ENCODE assay signal across 9 cellular contexts in genomic region chr1:173865468-173866164, GRCh38. TPM values are rescaled to one million over a fixed set of nuclear protein-coding genes. Genes with fewer than 3 reads are reported as not detected.
DNase-seq lines count a peak whose midpoint lies in the region; ATAC-seq and TF ChIP-seq lines count a peak whose summit lies in the region.
"Had no signal": no experiment of that assay in that cellular context is flagged by ENCODE, and none has a peak within 500 bp of the region (broad histone marks: within the 10 kb centered on the region; RNA-seq: fewer than 3 reads in every experiment).

No MANE protein-coding gene starts in this region.

- intact Hi-C loops in left ventricle myocardium inferior (cut with micrococcal nuclease): no loop called here
- intact Hi-C loops in heart right ventricle (cut with DNase I): loop anchor here in 3 of 10 donors (2.0 to 10.0 kb wide), 4 partner anchors 38 to 289 kb away; partner anchors contain the start of genes RC3H1 (in 2 of the 3), CENPL (in 1 of the 3), DARS2 (in 1 of the 3) and RABGAP1L (in 1 of the 3)

- TF ChIP-seq CTCF in left ventricle myocardium inferior (IDR thresholded peaks at IDR 0.05; ENCODE audit: borderline replicate concordance): no peak
- no peak for TF ChIP-seq CTCF in heart right ventricle (IDR thresholded peaks at IDR 0.05)
- no peak for TF ChIP-seq CTCF in type B pancreatic cell (conservative IDR thresholded peaks at IDR 0.05)

- H3K27ac ChIP-seq in left ventricle myocardium inferior (replicated peaks): peak overlapping the region; percentile 99
- peak overlapping the region in 3 of 10 donors; percentile 1 to 98 (median 33) for H3K27ac ChIP-seq in heart right ventricle

- H3K27me3 ChIP-seq in left ventricle myocardium inferior (ENCODE audit: low read depth): no peaks in the 10 kb centered on the region
- no peaks in the 10 kb centered on the region for H3K27me3 ChIP-seq in heart right ventricle

- POLR2A ChIA-PET in activated CD4-positive, alpha-beta memory T cell treated with anti-CD3 and anti-CD28 coated beads, Interleukin-2, amount 10 ng/mL, durations not matched to agents 7 days and 5 days (lab: Charles Lee): interaction anchor here (0.7 to 6.1 kb wide), 11 partner anchors 11 to 436 kb away, joined by 3 to 139 read pairs (median 5); partner anchors contain the start of genes CENPL, DARS2, KLHL20 and RC3H1

- ATAC-seq in heart right ventricle: no peak
- ATAC-seq in HG02970 (IDR thresholded peaks at IDR 0.05; ENCODE audit: low FRiP score, unreplicated experiment): no peak

- H3K4me3 ChIP-seq in left ventricle myocardium inferior (peak overlapping the region; percentile 95), heart right ventricle (peak overlapping the region in 3 of 10 donors; percentile 76 to 87 (median 81)), iPS-11a (ENCODE audit: low read depth, low read length) (peak overlapping the region; percentile 99)

- H3K36me3 ChIP-seq in left ventricle myocardium inferior (peaks cover 57% of the 10 kb centered on the region), heart right ventricle (peaks cover 0 to 71% (median 45%) of the 10 kb centered on the region in 9 donors)

- H3K4me1 ChIP-seq in left ventricle myocardium inferior (peaks cover 62% of the 10 kb centered on the region), heart right ventricle (peaks cover 4 to 53% (median 45%) of the 10 kb centered on the region in 9 donors)

- peak overlapping the region; percentile 97 for H3K27ac Mint-ChIP-seq in activated CD4-positive, alpha-beta memory T cell treated with anti-CD3 and anti-CD28 coated beads, Interleukin-2, amount 10 ng/mL, durations not matched to agents 7 days and 5 days
- peak overlapping the region; percentile 99 for H3K27ac Mint-ChIP-seq in type B pancreatic cell

- no peaks in the 10 kb centered on the region for H3K9me3 ChIP-seq in left ventricle myocardium inferior (replicated peaks)
- H3K9me3 ChIP-seq in heart right ventricle: no peaks in the 10 kb centered on the region

- H3K4me3 Mint-ChIP-seq in activated CD4-positive, alpha-beta memory T cell treated with anti-CD3 and anti-CD28 coated beads, Interleukin-2, amount 10 ng/mL, durations not matched to agents 7 days and 5 days: peak overlapping the region; percentile 92
- peak overlapping the region; percentile 100 for H3K4me3 Mint-ChIP-seq in type B pancreatic cell

- H3K9me3 Mint-ChIP-seq in activated CD4-positive, alpha-beta memory T cell treated with anti-CD3 and anti-CD28 coated beads, Interleukin-2, amount 10 ng/mL, durations not matched to agents 7 days and 5 days: no peaks in the 10 kb centered on the region
- no peaks in the 10 kb centered on the region for H3K9me3 Mint-ChIP-seq in type B pancreatic cell

- 37 to 48% methylated on average over 4 of the region's 4 CpGs for WGBS in heart right ventricle, 2 donors

- H3K36me3 Mint-ChIP-seq in activated CD4-positive, alpha-beta memory T cell treated with anti-CD3 and anti-CD28 coated beads, Interleukin-2, amount 10 ng/mL, durations not matched to agents 7 days and 5 days (ENCODE audit: low read depth): peaks cover 67% of the 10 kb centered on the region
- peaks cover 44% of the 10 kb centered on the region for H3K36me3 Mint-ChIP-seq in type B pancreatic cell

- no peaks in the 10 kb centered on the region for H3K27me3 Mint-ChIP-seq in activated CD4-positive, alpha-beta memory T cell treated with anti-CD3 and anti-CD28 coated beads, Interleukin-2, amount 10 ng/mL, durations not matched to agents 7 days and 5 days
- peaks cover 4% of the 10 kb centered on the region for H3K27me3 Mint-ChIP-seq in type B pancreatic cell

- peaks cover 64% of the 10 kb centered on the region for H3K4me1 Mint-ChIP-seq in activated CD4-positive, alpha-beta memory T cell treated with anti-CD3 and anti-CD28 coated beads, Interleukin-2, amount 10 ng/mL, durations not matched to agents 7 days and 5 days
- peaks cover 22% of the 10 kb centered on the region for H3K4me1 Mint-ChIP-seq in type B pancreatic cell (ENCODE audit: unreplicated experiment)

- DNase-seq in left ventricle myocardium inferior (no peak), heart right ventricle (no peak), type B pancreatic cell (ENCODE audit: extremely low spot score, unreplicated experiment) (no peak), Ammon's horn (ENCODE audit: low spot score) (no peak), NCI-H2196 (lab: John Stamatoyannopoulos, UW; ENCODE audit: unreplicated experiment) (no peak)
- no peak for DNase-seq in activated CD4-positive, alpha-beta memory T cell treated with anti-CD3 and anti-CD28 coated beads, Interleukin-2, amount 10 ng/mL, durations not matched to agents 7 days and 5 days

- CTCF ChIA-PET in activated CD4-positive, alpha-beta memory T cell treated with anti-CD3 and anti-CD28 coated beads, Interleukin-2, amount 10 ng/mL, durations not matched to agents 7 days and 5 days (lab: Charles Lee): interaction anchor here (0.8 to 2.5 kb wide), 4 partner anchors 151 to 446 kb away, joined by 3 to 10 read pairs (median 4); partner anchors contain the start of gene KLHL20

RNA-seq across cellular contexts. Expression of gene GAS5, which starts 2.2 kb away (rescaled TPM):
- 50.5 TPM for total RNA-seq in left ventricle myocardium inferior
- 10 to 100 TPM; 33.1 to 74.1 (median 42.4) TPM for total RNA-seq in heart right ventricle
- polyA plus RNA-seq in heart right ventricle: 100 to 1,000 TPM; 150 to 151 TPM
- 100 to 1,000 TPM; 379 to 394 TPM for total RNA-seq in activated CD4-positive, alpha-beta memory T cell treated with anti-CD3 and anti-CD28 coated beads, Interleukin-2, amount 10 ng/mL, durations not matched to agents 7 days and 5 days
- 501 and 574 TPM in 2 replicates for total RNA-seq in type B pancreatic cell (ENCODE audit: low replicate concordance)

RNA-seq across cellular contexts. Expression of gene ZBTB37, which starts 2.6 kb away (rescaled TPM):
- total RNA-seq in left ventricle myocardium inferior (7.6 TPM), heart right ventricle (10 to 100 TPM in 8 of 10 donors, 1 to 10 TPM in 2; 8.5 to 15.2 (median 11.3) TPM), type B pancreatic cell (ENCODE audit: low replicate concordance) (11.5 and 14.6 TPM in 2 replicates)
- polyA plus RNA-seq in heart right ventricle: 1 to 10 TPM in 1 of 2 donors, under 1 TPM in 1; 0.55 to 3.4 TPM
- total RNA-seq in activated CD4-positive, alpha-beta memory T cell treated with anti-CD3 and anti-CD28 coated beads, Interleukin-2, amount 10 ng/mL, durations not matched to agents 7 days and 5 days: 10 to 100 TPM; 11.3 to 12.6 TPM

RNA-seq across cellular contexts. Expression of gene CENPL, which starts 40.9 kb away (rescaled TPM):
- 4.2 TPM for total RNA-seq in left ventricle myocardium inferior
- 1 to 10 TPM; 2.4 to 7.0 (median 3.5) TPM for total RNA-seq in heart right ventricle
- 1 to 10 TPM; 1.7 to 2.0 TPM for polyA plus RNA-seq in heart right ventricle
- total RNA-seq in activated CD4-positive, alpha-beta memory T cell treated with anti-CD3 and anti-CD28 coated beads, Interleukin-2, amount 10 ng/mL, durations not matched to agents 7 days and 5 days: 10 to 100 TPM; 28.2 to 29.4 TPM
- total RNA-seq in type B pancreatic cell (ENCODE audit: low replicate concordance): 11.5 and 14.1 TPM in 2 replicates

RNA-seq across cellular contexts. Expression of gene DARS2, which starts 41.1 kb away (rescaled TPM):
- 15.1 TPM for total RNA-seq in left ventricle myocardium inferior
- 10 to 100 TPM; 11.3 to 22.8 (median 16.0) TPM for total RNA-seq in heart right ventricle
- 1 to 10 TPM; 5.0 to 7.2 TPM for polyA plus RNA-seq in heart right ventricle
- total RNA-seq in activated CD4-positive, alpha-beta memory T cell treated with anti-CD3 and anti-CD28 coated beads, Interleukin-2, amount 10 ng/mL, durations not matched to agents 7 days and 5 days: 10 to 100 TPM; 26.3 to 26.4 TPM
- total RNA-seq in type B pancreatic cell (ENCODE audit: low replicate concordance): 23.6 and 28.2 TPM in 2 replicates

RNA-seq across cellular contexts. Expression of gene SERPINC1, which starts 51.5 kb away (rescaled TPM):
- total RNA-seq in left ventricle myocardium inferior: not detected
- total RNA-seq in heart right ventricle: under 1 TPM in 2 of 10 donors, not detected in 8; 0.34 to 0.44 TPM
- under 1 TPM in 1 of 2 donors, not detected in 1; 0.20 TPM for polyA plus RNA-seq in heart right ventricle
- total RNA-seq in activated CD4-positive, alpha-beta memory T cell treated with anti-CD3 and anti-CD28 coated beads, Interleukin-2, amount 10 ng/mL, durations not matched to agents 7 days and 5 days: under 1 TPM in 1 of 2 experiments, not detected in 1; 0.23 TPM
- total RNA-seq in type B pancreatic cell (ENCODE audit: low replicate concordance): 0.50 TPM in 1 of 2 replicates, not detected in the other
- total RNA-seq: LHCN-M2 had no signal
